Comparison of ENCODE assay signal across 20 cellular contexts in genomic region chr15:75966073-75966472, GRCh38. TPM values are rescaled to one million over a fixed set of nuclear protein-coding genes. Genes with fewer than 3 reads are reported as not detected.
DNase-seq lines count a peak whose midpoint lies in the region; ATAC-seq, FAIRE-seq and TF ChIP-seq lines count a peak whose summit lies in the region.
"Had no signal": no experiment of that assay in that cellular context is flagged by ENCODE, and none has a peak within 500 bp of the region (broad histone marks: within the 10 kb centered on the region; RNA-seq: fewer than 3 reads in every experiment).

No MANE protein-coding gene starts in this region.

- no peak for ATAC-seq in activated CD8-positive, alpha-beta memory T cell treated with anti-CD3 and anti-CD28 coated beads, Interleukin-2, amount 10 ng/mL, durations not matched to agents 7 days and 5 days
- no peak for ATAC-seq in natural killer cell treated with Interleukin-12 subunit alpha and Interleukin-12 subunit beta and Interleukin-15 and Interleukin-18, amount 100 ng/mL, for 72 hours

- peak; percentile 67 for FAIRE-seq in urothelium cell line (lab: Jason Lieb, UNC)
- no peak for FAIRE-seq in GM19239 (lab: Jason Lieb, UNC)

- no peak overlapping the region for H3K4me3 Mint-ChIP-seq in activated CD8-positive, alpha-beta memory T cell treated with anti-CD3 and anti-CD28 coated beads, Interleukin-2, amount 10 ng/mL, durations not matched to agents 7 days and 5 days
- H3K4me3 Mint-ChIP-seq in natural killer cell treated with Interleukin-12 subunit alpha and Interleukin-12 subunit beta and Interleukin-15 and Interleukin-18, amount 100 ng/mL, for 72 hours, result no peak overlapping the region
- H3K4me3 Mint-ChIP-seq: CD4-positive, CD25-positive, alpha-beta regulatory T cell; dendritic cell treated with granulocyte-macrophage colony-stimulating factor and Interleukin-4, amounts not matched to agents 40 ng/mL and 50 ng/mL, for 4 days had no signal

- H3K27ac Mint-ChIP-seq in activated CD8-positive, alpha-beta memory T cell treated with anti-CD3 and anti-CD28 coated beads, Interleukin-2, amount 10 ng/mL, durations not matched to agents 7 days and 5 days, result no peak overlapping the region
- no peak overlapping the region for H3K27ac Mint-ChIP-seq in natural killer cell treated with Interleukin-12 subunit alpha and Interleukin-12 subunit beta and Interleukin-15 and Interleukin-18, amount 100 ng/mL, for 72 hours
- H3K27ac Mint-ChIP-seq: CD4-positive, CD25-positive, alpha-beta regulatory T cell; dendritic cell treated with granulocyte-macrophage colony-stimulating factor and Interleukin-4, amounts not matched to agents 40 ng/mL and 50 ng/mL, for 4 days had no signal

- H3K27me3 Mint-ChIP-seq in activated CD8-positive, alpha-beta memory T cell treated with anti-CD3 and anti-CD28 coated beads, Interleukin-2, amount 10 ng/mL, durations not matched to agents 7 days and 5 days, result peaks cover 7% of the 10 kb centered on the region
- peaks cover 0 to 2% of the 10 kb centered on the region in 2 donors for H3K27me3 Mint-ChIP-seq in natural killer cell treated with Interleukin-12 subunit alpha and Interleukin-12 subunit beta and Interleukin-15 and Interleukin-18, amount 100 ng/mL, for 72 hours
- H3K27me3 Mint-ChIP-seq: dendritic cell treated with granulocyte-macrophage colony-stimulating factor and Interleukin-4, amounts not matched to agents 40 ng/mL and 50 ng/mL, for 4 days had no signal

- TF ChIP-seq CTCF in VCaP (conservative IDR thresholded peaks at IDR 0.05) (no peak), fibroblast of the aortic adventitia (IDR thresholded peaks at IDR 0.05; ENCODE audit: insufficient read depth, low read length) (no peak)

- DNase-seq in H4 (ENCODE audit: low spot score) (peak; percentile 46), fibroblast of the aortic adventitia (ENCODE audit: low read depth) (peak; percentile 9), urothelium cell line (ENCODE audit: low spot score) (no peak), GM19239 (ENCODE audit: insufficient read length, low spot score) (no peak)
- no peak for DNase-seq in activated CD8-positive, alpha-beta memory T cell treated with anti-CD3 and anti-CD28 coated beads, Interleukin-2, amount 10 ng/mL, durations not matched to agents 7 days and 5 days
- no peak for DNase-seq in natural killer cell treated with Interleukin-12 subunit alpha and Interleukin-12 subunit beta and Interleukin-15 and Interleukin-18, amount 100 ng/mL, for 72 hours (ENCODE audit: low spot score)
- DNase-seq: activated CD4-positive, alpha-beta T cell treated with anti-CD3 and anti-CD28 coated beads for 48 hours; activated CD8-positive, alpha-beta memory T cell treated with anti-CD3 and anti-CD28 coated beads, Interleukin-2, amount 50 U/mL, for 48 hours; CD4-positive, CD25-positive, alpha-beta regulatory T cell; DMS79; erythroblast; MG63; NCI-H187 treated with DMSO at 0.1 percent for 48 hours; NCI-H524; SK-N-SH; spleen; thyroid gland had no signal

- H3K4me1 Mint-ChIP-seq in activated CD8-positive, alpha-beta memory T cell treated with anti-CD3 and anti-CD28 coated beads, Interleukin-2, amount 10 ng/mL, durations not matched to agents 7 days and 5 days, result no peaks in the 10 kb centered on the region
- H3K4me1 Mint-ChIP-seq in natural killer cell treated with Interleukin-12 subunit alpha and Interleukin-12 subunit beta and Interleukin-15 and Interleukin-18, amount 100 ng/mL, for 72 hours (ENCODE audit: low read depth in 2 of 2), result no peaks in the 10 kb centered on the region
- H3K4me1 Mint-ChIP-seq: CD4-positive, CD25-positive, alpha-beta regulatory T cell had no signal

- H3K9me3 Mint-ChIP-seq in activated CD8-positive, alpha-beta memory T cell treated with anti-CD3 and anti-CD28 coated beads, Interleukin-2, amount 10 ng/mL, durations not matched to agents 7 days and 5 days (ENCODE audit: low read depth), result no peaks in the 10 kb centered on the region
- no peaks in the 10 kb centered on the region for H3K9me3 Mint-ChIP-seq in natural killer cell treated with Interleukin-12 subunit alpha and Interleukin-12 subunit beta and Interleukin-15 and Interleukin-18, amount 100 ng/mL, for 72 hours
- H3K9me3 Mint-ChIP-seq: dendritic cell treated with granulocyte-macrophage colony-stimulating factor and Interleukin-4, amounts not matched to agents 40 ng/mL and 50 ng/mL, for 4 days had no signal

- H3K36me3 Mint-ChIP-seq in activated CD8-positive, alpha-beta memory T cell treated with anti-CD3 and anti-CD28 coated beads, Interleukin-2, amount 10 ng/mL, durations not matched to agents 7 days and 5 days, result no peaks in the 10 kb centered on the region
- H3K36me3 Mint-ChIP-seq in natural killer cell treated with Interleukin-12 subunit alpha and Interleukin-12 subunit beta and Interleukin-15 and Interleukin-18, amount 100 ng/mL, for 72 hours, result no peaks in the 10 kb centered on the region
- H3K36me3 Mint-ChIP-seq: CD4-positive, CD25-positive, alpha-beta regulatory T cell had no signal

- CTCF ChIA-PET in activated CD8-positive, alpha-beta memory T cell treated with anti-CD3 and anti-CD28 coated beads, Interleukin-2, amount 10 ng/mL, durations not matched to agents 7 days and 5 days (lab: Charles Lee), result no interaction called here

- H3K27ac ChIP-seq in VCaP, result peak overlapping the region; percentile 64
- H3K27ac ChIP-seq: spleen, thyroid gland had no signal

- no peak overlapping the region for H3K4me3 ChIP-seq in fibroblast of the aortic adventitia (ENCODE audit: low read depth, low read length)
- H3K4me3 ChIP-seq: MG63, spleen, thyroid gland had no signal

RNA-seq across cellular contexts. Expression of gene NRG4, which starts 46.2 kb away (rescaled TPM):
- 7.8 and 13.9 TPM in 2 replicates for total RNA-seq in H4 (2014; rRNA removed; shearing (Covaris generic))
- not detected in 2 replicates for total RNA-seq in fibroblast of the aortic adventitia (ENCODE audit: low replicate concordance)
- not detected for total RNA-seq in activated CD8-positive, alpha-beta memory T cell treated with anti-CD3 and anti-CD28 coated beads, Interleukin-2, amount 10 ng/mL, durations not matched to agents 7 days and 5 days
- total RNA-seq in natural killer cell treated with Interleukin-12 subunit alpha and Interleukin-12 subunit beta and Interleukin-15 and Interleukin-18, amount 100 ng/mL, for 72 hours, result under 1 TPM in 1 of 2 donors, not detected in 1; 0.21 TPM
- total RNA-seq: CD4-positive, CD25-positive, alpha-beta regulatory T cell; posterior vena cava; thyroid gland had no signal

Comparison
In these comparisons a context has a peak if more than half of its experiments do, and no peak if none do; other contexts are left out.
1. DNase-seq: peak in H4 (single experiment) and fibroblast of the aortic adventitia (single experiment); none in urothelium cell line (single experiment), activated CD8-positive, alpha-beta memory T cell treated with anti-CD3 and anti-CD28 coated beads, Interleukin-2, amount 10 ng/mL, durations not matched to agents 7 days and 5 days (single experiment), GM19239 (single experiment) and natural killer cell treated with Interleukin-12 subunit alpha and Interleukin-12 subunit beta and Interleukin-15 and Interleukin-18, amount 100 ng/mL, for 72 hours (single experiment).